1 cellular context compared by ENCODE assay signal in the genomic region with DNA sequence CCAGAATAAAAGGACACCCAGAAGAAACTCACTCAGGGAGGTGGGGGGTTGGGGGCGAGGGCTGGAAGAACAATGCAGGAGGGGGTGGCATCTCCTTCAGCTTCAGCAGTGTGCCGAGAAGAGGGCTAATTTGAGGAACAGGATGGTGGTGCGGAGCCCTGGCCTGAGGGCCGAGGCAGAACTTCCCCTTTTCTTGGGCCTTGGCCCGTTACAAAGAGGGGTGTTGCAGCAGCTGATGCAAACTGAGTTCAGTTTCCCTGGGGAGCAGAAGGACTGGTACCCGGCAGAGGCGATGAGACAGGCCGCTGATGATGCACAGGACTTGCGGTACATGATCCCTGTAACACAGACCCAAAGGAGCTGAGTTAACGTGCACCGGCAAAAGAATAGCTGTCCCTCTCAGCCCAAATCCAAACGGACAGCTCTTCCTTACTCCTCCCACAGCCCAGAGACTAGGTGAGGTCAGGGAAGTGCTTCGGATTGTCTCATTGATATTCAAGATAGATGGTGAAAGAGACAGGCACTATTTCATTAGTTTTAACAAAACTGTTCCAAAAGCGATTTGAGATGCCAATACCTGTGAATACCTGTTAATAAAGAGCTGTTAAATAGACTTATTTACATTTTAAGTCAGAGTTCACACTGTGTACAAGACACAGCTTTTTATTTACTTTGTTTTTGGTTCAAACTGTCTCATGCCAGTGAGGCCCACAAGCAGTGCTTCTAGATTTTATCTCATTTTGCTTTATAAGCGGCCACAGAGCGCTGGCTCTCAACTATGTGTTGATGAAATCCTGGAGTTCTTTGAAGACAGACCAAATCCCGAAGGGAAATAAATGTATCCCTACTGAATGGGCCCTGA.
TF ChIP-seq lines count a peak whose summit lies in the region.

No MANE protein-coding gene starts in this region.

TF ChIP-seq in GM23338, 12 proteins besides CTCF, POLR2A, EP300 and RAD21 (continued from another document):
- TF ChIP-seq, protein P1, sequence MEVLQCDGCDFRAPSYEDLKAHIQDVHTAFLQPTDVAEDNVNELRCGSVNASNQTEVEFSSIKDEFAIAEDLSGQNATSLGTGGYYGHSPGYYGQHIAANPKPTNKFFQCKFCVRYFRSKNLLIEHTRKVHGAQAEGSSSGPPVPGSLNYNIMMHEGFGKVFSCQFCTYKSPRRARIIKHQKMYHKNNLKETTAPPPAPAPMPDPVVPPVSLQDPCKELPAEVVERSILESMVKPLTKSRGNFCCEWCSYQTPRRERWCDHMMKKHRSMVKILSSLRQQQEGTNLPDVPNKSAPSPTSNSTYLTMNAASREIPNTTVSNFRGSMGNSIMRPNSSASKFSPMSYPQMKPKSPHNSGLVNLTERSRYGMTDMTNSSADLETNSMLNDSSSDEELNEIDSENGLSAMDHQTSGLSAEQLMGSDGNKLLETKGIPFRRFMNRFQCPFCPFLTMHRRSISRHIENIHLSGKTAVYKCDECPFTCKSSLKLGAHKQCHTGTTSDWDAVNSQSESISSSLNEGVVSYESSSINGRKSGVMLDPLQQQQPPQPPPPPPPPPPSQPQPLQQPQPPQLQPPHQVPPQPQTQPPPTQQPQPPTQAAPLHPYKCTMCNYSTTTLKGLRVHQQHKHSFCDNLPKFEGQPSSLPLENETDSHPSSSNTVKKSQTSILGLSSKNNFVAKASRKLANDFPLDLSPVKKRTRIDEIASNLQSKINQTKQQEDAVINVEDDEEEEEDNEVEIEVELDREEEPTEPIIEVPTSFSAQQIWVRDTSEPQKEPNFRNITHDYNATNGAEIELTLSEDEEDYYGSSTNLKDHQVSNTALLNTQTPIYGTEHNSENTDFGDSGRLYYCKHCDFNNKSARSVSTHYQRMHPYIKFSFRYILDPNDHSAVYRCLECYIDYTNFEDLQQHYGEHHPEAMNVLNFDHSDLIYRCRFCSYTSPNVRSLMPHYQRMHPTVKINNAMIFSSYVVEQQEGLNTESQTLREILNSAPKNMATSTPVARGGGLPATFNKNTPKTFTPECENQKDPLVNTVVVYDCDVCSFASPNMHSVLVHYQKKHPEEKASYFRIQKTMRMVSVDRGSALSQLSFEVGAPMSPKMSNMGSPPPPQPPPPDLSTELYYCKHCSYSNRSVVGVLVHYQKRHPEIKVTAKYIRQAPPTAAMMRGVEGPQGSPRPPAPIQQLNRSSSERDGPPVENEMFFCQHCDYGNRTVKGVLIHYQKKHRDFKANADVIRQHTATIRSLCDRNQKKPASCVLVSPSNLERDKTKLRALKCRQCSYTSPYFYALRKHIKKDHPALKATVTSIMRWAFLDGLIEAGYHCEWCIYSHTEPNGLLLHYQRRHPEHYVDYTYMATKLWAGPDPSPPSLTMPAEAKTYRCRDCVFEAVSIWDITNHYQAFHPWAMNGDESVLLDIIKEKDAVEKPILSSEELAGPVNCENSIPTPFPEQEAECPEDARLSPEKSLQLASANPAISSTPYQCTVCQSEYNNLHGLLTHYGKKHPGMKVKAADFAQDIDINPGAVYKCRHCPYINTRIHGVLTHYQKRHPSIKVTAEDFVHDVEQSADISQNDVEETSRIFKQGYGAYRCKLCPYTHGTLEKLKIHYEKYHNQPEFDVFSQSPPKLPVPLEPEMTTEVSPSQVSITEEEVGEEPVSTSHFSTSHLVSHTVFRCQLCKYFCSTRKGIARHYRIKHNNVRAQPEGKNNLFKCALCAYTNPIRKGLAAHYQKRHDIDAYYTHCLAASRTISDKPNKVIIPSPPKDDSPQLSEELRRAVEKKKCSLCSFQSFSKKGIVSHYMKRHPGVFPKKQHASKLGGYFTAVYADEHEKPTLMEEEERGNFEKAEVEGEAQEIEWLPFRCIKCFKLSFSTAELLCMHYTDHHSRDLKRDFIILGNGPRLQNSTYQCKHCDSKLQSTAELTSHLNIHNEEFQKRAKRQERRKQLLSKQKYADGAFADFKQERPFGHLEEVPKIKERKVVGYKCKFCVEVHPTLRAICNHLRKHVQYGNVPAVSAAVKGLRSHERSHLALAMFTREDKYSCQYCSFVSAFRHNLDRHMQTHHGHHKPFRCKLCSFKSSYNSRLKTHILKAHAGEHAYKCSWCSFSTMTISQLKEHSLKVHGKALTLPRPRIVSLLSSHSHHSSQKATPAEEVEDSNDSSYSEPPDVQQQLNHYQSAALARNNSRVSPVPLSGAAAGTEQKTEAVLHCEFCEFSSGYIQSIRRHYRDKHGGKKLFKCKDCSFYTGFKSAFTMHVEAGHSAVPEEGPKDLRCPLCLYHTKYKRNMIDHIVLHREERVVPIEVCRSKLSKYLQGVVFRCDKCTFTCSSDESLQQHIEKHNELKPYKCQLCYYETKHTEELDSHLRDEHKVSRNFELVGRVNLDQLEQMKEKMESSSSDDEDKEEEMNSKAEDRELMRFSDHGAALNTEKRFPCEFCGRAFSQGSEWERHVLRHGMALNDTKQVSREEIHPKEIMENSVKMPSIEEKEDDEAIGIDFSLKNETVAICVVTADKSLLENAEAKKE (CRISPR knock-in tag; IDR thresholded peaks at IDR 0.05) = no peak
- TF ChIP-seq, protein P2, sequence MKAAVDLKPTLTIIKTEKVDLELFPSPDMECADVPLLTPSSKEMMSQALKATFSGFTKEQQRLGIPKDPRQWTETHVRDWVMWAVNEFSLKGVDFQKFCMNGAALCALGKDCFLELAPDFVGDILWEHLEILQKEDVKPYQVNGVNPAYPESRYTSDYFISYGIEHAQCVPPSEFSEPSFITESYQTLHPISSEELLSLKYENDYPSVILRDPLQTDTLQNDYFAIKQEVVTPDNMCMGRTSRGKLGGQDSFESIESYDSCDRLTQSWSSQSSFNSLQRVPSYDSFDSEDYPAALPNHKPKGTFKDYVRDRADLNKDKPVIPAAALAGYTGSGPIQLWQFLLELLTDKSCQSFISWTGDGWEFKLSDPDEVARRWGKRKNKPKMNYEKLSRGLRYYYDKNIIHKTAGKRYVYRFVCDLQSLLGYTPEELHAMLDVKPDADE (IDR thresholded peaks at IDR 0.05) = no peak
- TF ChIP-seq REST (IDR thresholded peaks at IDR 0.05; ENCODE audit: unreplicated experiment) (no peak), ZNF331 (CRISPR knock-in tag; IDR thresholded peaks at IDR 0.05; ENCODE audit: low read depth) (no peak)
TF ChIP-seq in GM23338: peak in this region for 0.
